29 cellular contexts compared by ENCODE assay signal in the genomic region with DNA sequence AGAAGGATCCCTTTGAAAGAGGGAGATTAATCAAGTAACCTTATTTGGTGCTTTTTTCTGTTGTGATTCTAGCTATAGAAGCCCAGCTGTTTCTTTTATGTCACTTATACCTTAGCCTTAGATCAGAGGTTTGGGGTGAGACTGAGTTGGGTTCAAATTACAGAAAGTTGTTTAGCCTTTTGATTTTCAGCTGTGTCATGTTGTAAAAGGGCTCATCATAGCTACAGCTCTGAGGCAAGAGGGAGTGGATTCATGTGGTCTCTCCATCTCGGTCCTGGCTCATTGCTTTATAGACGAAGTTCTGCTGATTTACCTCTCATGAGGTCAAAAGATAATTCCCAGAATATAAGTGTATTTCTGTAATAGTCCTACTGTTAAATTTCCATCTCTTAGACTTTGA.
"Had no signal": no experiment of that assay in that cellular context is flagged by ENCODE, and none has a peak within 500 bp of the region (broad histone marks: within the 10 kb centered on the region; RNA-seq: fewer than 3 reads in every experiment).

No MANE protein-coding gene starts in this region.

- H3K27me3 Mint-ChIP-seq: naive thymus-derived CD8-positive, alpha-beta T cell; stimulated activated memory B cell treated with anti-CD40 and anti-IgM and Interleukin-4, amounts not matched to agents 10 μg/mL and 1 μg/mL and 100 μg/mL, for 72 hours had no signal

- ATAC-seq: heart right ventricle; left colon; left ventricle myocardium superior; lower lobe of right lung; naive thymus-derived CD8-positive, alpha-beta T cell; stimulated activated memory B cell treated with anti-CD40 and anti-IgM and Interleukin-4, amounts not matched to agents 10 μg/mL and 1 μg/mL and 100 μg/mL, for 72 hours; stimulated activated naive CD8-positive, alpha-beta T cell treated with anti-CD3 and anti-CD28 coated beads, Interleukin-15, Interleukin-2, amounts not matched to agents 100 U/mL and 50 U/mL, for 24 hours had no signal

- H3K36me3 ChIP-seq: esophagus squamous epithelium, heart right ventricle, lower lobe of right lung, prostate gland, right atrium auricular region, sigmoid colon, thoracic aorta, tibial nerve, upper lobe of left lung had no signal

- H3K4me1 Mint-ChIP-seq: immature natural killer cell; naive thymus-derived CD8-positive, alpha-beta T cell; neural crest cell; stimulated activated memory B cell treated with anti-CD40 and anti-IgM and Interleukin-4, amounts not matched to agents 10 μg/mL and 1 μg/mL and 100 μg/mL, for 72 hours had no signal

- FAIRE-seq: endometrium, urothelium cell line had no signal

- H3K9me3 Mint-ChIP-seq: neural crest cell had no signal

- H3K9me3 ChIP-seq: esophagus squamous epithelium, lower lobe of right lung, prostate gland, right atrium auricular region, sigmoid colon, thoracic aorta, tibial nerve, upper lobe of left lung had no signal

- H3K4me1 ChIP-seq: esophagus squamous epithelium, heart right ventricle, lower lobe of right lung, prostate gland, right atrium auricular region, sigmoid colon, tibial nerve, upper lobe of left lung had no signal

- H3K27ac Mint-ChIP-seq: immature natural killer cell; naive thymus-derived CD8-positive, alpha-beta T cell; stimulated activated memory B cell treated with anti-CD40 and anti-IgM and Interleukin-4, amounts not matched to agents 10 μg/mL and 1 μg/mL and 100 μg/mL, for 72 hours had no signal

- DNase-seq: dermis blood vessel endothelial cell; effector memory CD4-positive, alpha-beta T cell; erythroblast; esophagus squamous epithelium; foreskin melanocyte; glutamatergic neuron; heart right ventricle; hypothalamus; immature natural killer cell; islet precursor cell; kidney glomerular epithelial cell; left colon; left ventricle myocardium superior; lower lobe of right lung; naive thymus-derived CD8-positive, alpha-beta T cell; sigmoid colon; stimulated activated CD4-positive, alpha-beta T cell treated with anti-CD3 and anti-CD28 coated beads, Interleukin-4, amount 100 ng/mL, for 4 hours; stimulated activated naive CD8-positive, alpha-beta T cell treated with anti-CD3 and anti-CD28 coated beads, Interleukin-15, Interleukin-2, amounts not matched to agents 100 U/mL and 50 U/mL, for 24 hours; substantia nigra; upper lobe of left lung had no signal

- H3K27me3 ChIP-seq: esophagus squamous epithelium, heart right ventricle, right atrium auricular region, sigmoid colon, tibial nerve, upper lobe of left lung had no signal

- H3K36me3 Mint-ChIP-seq: immature natural killer cell; stimulated activated memory B cell treated with anti-CD40 and anti-IgM and Interleukin-4, amounts not matched to agents 10 μg/mL and 1 μg/mL and 100 μg/mL, for 72 hours had no signal

- H3K4me3 Mint-ChIP-seq: immature natural killer cell; naive thymus-derived CD8-positive, alpha-beta T cell; neural crest cell; stimulated activated memory B cell treated with anti-CD40 and anti-IgM and Interleukin-4, amounts not matched to agents 10 μg/mL and 1 μg/mL and 100 μg/mL, for 72 hours had no signal

- H3K4me3 ChIP-seq: coronary artery, esophagus squamous epithelium, heart right ventricle, lower lobe of right lung, prostate gland, right atrium auricular region, sigmoid colon, thoracic aorta, tibial nerve, upper lobe of left lung had no signal

- H3K27ac ChIP-seq: coronary artery, esophagus squamous epithelium, heart right ventricle, lower lobe of right lung, prostate gland, right atrium auricular region, sigmoid colon, thoracic aorta, tibial nerve, upper lobe of left lung had no signal
